In the genomic region with DNA sequence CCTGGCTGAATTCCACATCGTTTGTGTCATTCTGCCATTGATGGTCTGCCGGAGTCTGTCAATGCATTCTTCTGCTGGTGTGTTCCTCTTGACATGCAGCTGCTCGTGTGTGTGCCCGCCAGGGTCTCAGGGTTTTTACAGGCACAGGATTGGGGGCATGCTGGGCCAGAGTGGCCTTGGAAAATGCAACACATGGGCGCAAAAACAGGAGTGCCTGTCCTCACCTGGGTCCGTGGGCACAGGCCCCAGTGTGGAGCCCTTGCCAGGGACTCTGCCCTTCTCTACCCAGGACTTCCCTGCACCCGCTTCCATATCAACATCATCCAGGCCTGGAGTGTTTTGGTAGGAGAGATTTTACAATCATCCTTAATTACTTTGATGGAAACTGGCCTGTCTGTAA, we compare ENCODE assay signal across 1 cellular context.
TF ChIP-seq lines count a peak whose summit lies in the region.

No MANE protein-coding gene starts in this region.

TF ChIP-seq in H1, 55 proteins besides CTCF, POLR2A, EP300 and RAD21 (continued from another document):
- no peak for TF ChIP-seq SRF (IDR thresholded peaks at IDR 0.05; ENCODE audit: low read depth, low read length)
- no peak for TF ChIP-seq BRCA1 (IDR thresholded peaks at IDR 0.05; ENCODE audit: low read depth, low read length)
